9 cellular contexts compared by ENCODE assay signal in the genomic region with DNA sequence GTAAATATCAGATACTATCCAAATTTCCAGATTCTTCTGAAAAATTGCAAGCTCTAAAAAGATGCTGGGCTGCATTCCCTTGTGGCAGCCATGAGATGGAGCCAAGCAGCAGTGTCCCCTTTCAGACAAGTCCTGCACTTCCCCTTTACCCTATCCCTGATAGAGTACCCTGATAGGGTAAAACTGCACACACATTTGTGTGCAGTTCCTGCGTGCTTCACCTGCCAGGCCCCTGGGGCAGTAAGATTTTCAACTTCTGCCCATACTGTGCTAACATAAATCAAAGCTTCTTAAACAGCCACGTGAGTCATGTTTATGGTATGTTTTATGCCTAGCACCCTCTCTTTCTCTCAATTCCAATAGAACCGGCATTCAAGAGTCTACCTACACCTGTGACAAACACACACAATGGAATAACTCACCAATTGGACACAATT. TPM values are rescaled to one million over a fixed set of nuclear protein-coding genes. Genes with fewer than 3 reads are reported as not detected.
DNase-seq lines count a peak whose midpoint lies in the region; ATAC-seq and TF ChIP-seq lines count a peak whose summit lies in the region.
"Had no signal": no experiment of that assay in that cellular context is flagged by ENCODE, and none has a peak within 500 bp of the region (broad histone marks: within the 10 kb centered on the region; RNA-seq: fewer than 3 reads in every experiment).

No MANE protein-coding gene starts in this region.

- CTCF ChIA-PET in RWPE1 (lab: Yijun Ruan, JAX) = interaction anchor here (0.6 to 2.1 kb wide), 15 partner anchors 13 to 234 kb away, joined by 3 to 11 read pairs (median 3); no protein-coding TSS in a partner anchor
- CTCF ChIA-PET in activated CD4-positive, alpha-beta T cell treated with anti-CD3 and anti-CD28 coated beads for 36 hours (lab: Charles Lee) = interaction anchor here (1.2 to 1.3 kb wide), 2 partner anchors 48 to 153 kb away, joined by 3 read pairs; no protein-coding TSS in a partner anchor

- H3K27ac ChIP-seq in RWPE1 (peak overlapping the region; percentile 61), upper lobe of right lung (no peak overlapping the region)

- no peak overlapping the region for H3K27ac Mint-ChIP-seq in activated CD4-positive, alpha-beta T cell treated with anti-CD3 and anti-CD28 coated beads for 36 hours

- no peaks in the 10 kb centered on the region for H3K9me3 ChIP-seq in upper lobe of right lung

- intact Hi-C loops in upper lobe of right lung (cut with DNase I) = no loop called here
- intact Hi-C loops in activated CD4-positive, alpha-beta T cell treated with anti-CD3 and anti-CD28 coated beads for 36 hours (cut with DNase I, micrococcal nuclease) = no loop called here

- H3K36me3 Mint-ChIP-seq in activated CD4-positive, alpha-beta T cell treated with anti-CD3 and anti-CD28 coated beads for 36 hours (ENCODE audit: low read depth) = no peaks in the 10 kb centered on the region

- DNase-seq in SHP77 (lab: John Stamatoyannopoulos, UW) (peak; percentile 0 to 1), SHP77 treated with DMSO at 0.1 percent for 48 hours (lab: John Stamatoyannopoulos, UW) (no peak), RWPE1 (ENCODE audit: low spot score) (peak; percentile 86), glomerular visceral epithelial cell (ENCODE audit: extremely low spot score) (peak; percentile 57), upper lobe of right lung (no peak), NCI-H1092 (lab: John Stamatoyannopoulos, UW) (no peak)
- no peak for DNase-seq in activated CD4-positive, alpha-beta T cell treated with anti-CD3 and anti-CD28 coated beads for 36 hours
- DNase-seq: stimulated activated CD4-positive, alpha-beta T cell treated with anti-CD3 and anti-CD28 coated beads, Interleukin-15, amount 100 ng/mL, for 24 hours had no signal

- H3K9me3 Mint-ChIP-seq in activated CD4-positive, alpha-beta T cell treated with anti-CD3 and anti-CD28 coated beads for 36 hours (ENCODE audit: low read depth) = no peaks in the 10 kb centered on the region

- TF ChIP-seq CTCF in RWPE1 (conservative IDR thresholded peaks at IDR 0.05; ENCODE audit: low read depth) = peak; percentile 73
- TF ChIP-seq CTCF in upper lobe of right lung (IDR thresholded peaks at IDR 0.05) = peak; percentile 54

- no peaks in the 10 kb centered on the region for H3K27me3 Mint-ChIP-seq in activated CD4-positive, alpha-beta T cell treated with anti-CD3 and anti-CD28 coated beads for 36 hours

- H3K4me1 ChIP-seq in upper lobe of right lung = peaks cover 3% of the 10 kb centered on the region

- no peaks in the 10 kb centered on the region for H3K4me1 Mint-ChIP-seq in activated CD4-positive, alpha-beta T cell treated with anti-CD3 and anti-CD28 coated beads for 36 hours

- no peaks in the 10 kb centered on the region for H3K27me3 ChIP-seq in upper lobe of right lung

- POLR2A ChIA-PET in RWPE1 (lab: Yijun Ruan, JAX; ENCODE audit: low non-redundant PET) = no interaction called here
- POLR2A ChIA-PET in activated CD4-positive, alpha-beta T cell treated with anti-CD3 and anti-CD28 coated beads for 36 hours (lab: Charles Lee) = no interaction called here

- no peaks in the 10 kb centered on the region for H3K36me3 ChIP-seq in upper lobe of right lung

- ATAC-seq in upper lobe of right lung (peak; percentile 85), HG02885 (IDR thresholded peaks at IDR 0.05; ENCODE audit: poor library complexity, unreplicated experiment) (no peak)
- ATAC-seq in activated CD4-positive, alpha-beta T cell treated with anti-CD3 and anti-CD28 coated beads for 36 hours = no peak

- no peak overlapping the region for H3K4me3 ChIP-seq in upper lobe of right lung

- no peak overlapping the region for H3K4me3 Mint-ChIP-seq in activated CD4-positive, alpha-beta T cell treated with anti-CD3 and anti-CD28 coated beads for 36 hours

RNA-seq across cellular contexts. Expression of gene IFIT5, which starts 52.2 kb away (rescaled TPM):
- total RNA-seq in upper lobe of right lung = 24.4 TPM
- 10 to 100 TPM; 14.4 to 14.9 TPM for total RNA-seq in activated CD4-positive, alpha-beta T cell treated with anti-CD3 and anti-CD28 coated beads for 36 hours

Comparison
In these comparisons a context has a peak if more than half of its experiments do, and no peak if none do; other contexts are left out.
1. DNase-seq: peak in SHP77 (2 of 2), RWPE1 (single experiment) and glomerular visceral epithelial cell (single experiment); none in SHP77 treated with DMSO at 0.1 percent for 48 hours (single experiment), upper lobe of right lung (single experiment), NCI-H1092 (single experiment) and activated CD4-positive, alpha-beta T cell treated with anti-CD3 and anti-CD28 coated beads for 36 hours (single experiment).